27 cellular contexts compared by ENCODE assay signal in genomic region chr13:112828756-112829155, GRCh38.
"Had no signal": no experiment of that assay in that cellular context is flagged by ENCODE, and none has a peak within 500 bp of the region (broad histone marks: within the 10 kb centered on the region; RNA-seq: fewer than 3 reads in every experiment).

No MANE protein-coding gene starts in this region.

- H3K27ac Mint-ChIP-seq: immature natural killer cell; nephron; neural progenitor cell; stimulated activated memory B cell treated with anti-CD40 and anti-IgM and Interleukin-4, amounts not matched to agents 10 μg/mL and 1 μg/mL and 100 μg/mL, for 72 hours had no signal

- H3K27me3 Mint-ChIP-seq: naive thymus-derived CD4-positive, alpha-beta T cell; stimulated activated memory B cell treated with anti-CD40 and anti-IgM and Interleukin-4, amounts not matched to agents 10 μg/mL and 1 μg/mL and 100 μg/mL, for 72 hours had no signal

- H3K9ac ChIP-seq: neural progenitor cell, parathyroid adenoma had no signal

- H2AFZ ChIP-seq: neural progenitor cell, parathyroid adenoma had no signal

- H3K9me3 ChIP-seq: colonic mucosa, esophagus squamous epithelium, prostate gland, right atrium auricular region, spleen, testis, tibial artery, upper lobe of left lung, uterus had no signal

- FAIRE-seq: keratinocyte had no signal

- H3K4me3 Mint-ChIP-seq: immature natural killer cell; naive thymus-derived CD4-positive, alpha-beta T cell; nephron; neural progenitor cell; stimulated activated memory B cell treated with anti-CD40 and anti-IgM and Interleukin-4, amounts not matched to agents 10 μg/mL and 1 μg/mL and 100 μg/mL, for 72 hours had no signal

- H3K27me3 ChIP-seq: colonic mucosa, esophagus squamous epithelium, neural progenitor cell, right atrium auricular region, spleen, testis, tibial artery, upper lobe of left lung, uterus had no signal

- H3K4me3 ChIP-seq: colonic mucosa, esophagus squamous epithelium, neural progenitor cell, prostate gland, right atrium auricular region, skin epidermis, spleen, testis, tibial artery, upper lobe of left lung, uterus had no signal

- ATAC-seq: naive thymus-derived CD4-positive, alpha-beta T cell; stimulated activated naive CD8-positive, alpha-beta T cell treated with anti-CD3 and anti-CD28 coated beads, Interleukin-15, Interleukin-2, amounts not matched to agents 100 U/mL and 50 U/mL, for 24 hours had no signal

- H3K4me2 ChIP-seq: neural progenitor cell had no signal

- H3K79me2 ChIP-seq: parathyroid adenoma had no signal

- H3K36me3 ChIP-seq: colonic mucosa, neural progenitor cell, prostate gland, uterus had no signal

- H3K4me1 ChIP-seq: colonic mucosa, esophagus squamous epithelium, neural progenitor cell, parathyroid adenoma, prostate gland, right atrium auricular region, tibial artery, upper lobe of left lung, uterus had no signal

- H3K4me1 Mint-ChIP-seq: immature natural killer cell had no signal

- H3K27ac ChIP-seq: colonic mucosa, esophagus squamous epithelium, neural progenitor cell, parathyroid adenoma, prostate gland, right atrium auricular region, skin epidermis, spleen, testis, tibial artery, upper lobe of left lung, uterus had no signal

- DNase-seq: colonic mucosa; dermis blood vessel endothelial cell; effector memory CD4-positive, alpha-beta T cell; esophagus squamous epithelium; foreskin melanocyte; glutamatergic neuron; hypothalamus; immature natural killer cell; mesendoderm; midbrain; naive thymus-derived CD4-positive, alpha-beta T cell; spleen; stimulated activated CD4-positive, alpha-beta T cell treated with anti-CD3 and anti-CD28 coated beads, Interleukin-4, amount 100 ng/mL, for 4 hours; stimulated activated naive CD8-positive, alpha-beta T cell treated with anti-CD3 and anti-CD28 coated beads, Interleukin-15, Interleukin-2, amounts not matched to agents 100 U/mL and 50 U/mL, for 24 hours; substantia nigra; testis; tibial artery had no signal

- H3K9me3 Mint-ChIP-seq: immature natural killer cell; naive thymus-derived CD4-positive, alpha-beta T cell; nephron; stimulated activated memory B cell treated with anti-CD40 and anti-IgM and Interleukin-4, amounts not matched to agents 10 μg/mL and 1 μg/mL and 100 μg/mL, for 72 hours had no signal
